8 cellular contexts compared by ENCODE assay signal in genomic region chr2:127525692-127526141, GRCh38. TPM values are rescaled to one million over a fixed set of nuclear protein-coding genes. Genes with fewer than 3 reads are reported as not detected.
DNase-seq lines count a peak whose midpoint lies in the region; ATAC-seq and TF ChIP-seq lines count a peak whose summit lies in the region.

No MANE protein-coding gene starts in this region.

- H3K27me3 Mint-ChIP-seq in IgD-negative memory B cell, result no peaks in the 10 kb centered on the region
- H3K27me3 Mint-ChIP-seq in activated T-helper 1 cell treated with anti-CD3 and anti-CD28 coated beads, Interleukin-12 subunit alpha, Interleukin-12 subunit beta, Interleukin-2, Interleukin-4 antibody, amounts not matched to agents 30 ng/mL and 10 ng/mL and 1 ng/mL, durations not matched to agents 14 hours and 24 hours and 36 hours (ENCODE audit: insufficient read depth), result peaks cover 9% of the 10 kb centered on the region

- ATAC-seq in heart left ventricle, result peak in 1 of 4 donors; percentile 10
- ATAC-seq in GM21381 (IDR thresholded peaks at IDR 0.05; ENCODE audit: unreplicated experiment), result no peak

- H3K27ac Mint-ChIP-seq in IgD-negative memory B cell, result peak overlapping the region; percentile 99 to 100 (median 100)
- H3K27ac Mint-ChIP-seq in activated T-helper 1 cell treated with anti-CD3 and anti-CD28 coated beads, Interleukin-12 subunit alpha, Interleukin-12 subunit beta, Interleukin-2, Interleukin-4 antibody, amounts not matched to agents 30 ng/mL and 10 ng/mL and 1 ng/mL, durations not matched to agents 14 hours and 24 hours and 36 hours, result peak overlapping the region; percentile 85

- peaks cover 0 to 31% (median 14%) of the 10 kb centered on the region in 12 donors for H3K4me1 ChIP-seq in heart left ventricle

- H3K27ac ChIP-seq in heart left ventricle, result peak overlapping the region; percentile 80 to 98 (median 95)

- peaks cover 23 to 26% (median 26%) of the 10 kb centered on the region in 3 donors for H3K4me1 Mint-ChIP-seq in IgD-negative memory B cell
- H3K4me1 Mint-ChIP-seq in activated T-helper 1 cell treated with anti-CD3 and anti-CD28 coated beads, Interleukin-12 subunit alpha, Interleukin-12 subunit beta, Interleukin-2, Interleukin-4 antibody, amounts not matched to agents 30 ng/mL and 10 ng/mL and 1 ng/mL, durations not matched to agents 14 hours and 24 hours and 36 hours (ENCODE audit: low read depth), result peaks cover 30% of the 10 kb centered on the region

- intact Hi-C loops in activated T-helper 1 cell treated with anti-CD3 and anti-CD28 coated beads, Interleukin-12 subunit alpha, Interleukin-12 subunit beta, Interleukin-2, Interleukin-4 antibody, amounts not matched to agents 30 ng/mL and 10 ng/mL and 1 ng/mL, durations not matched to agents 14 hours and 24 hours and 36 hours (cut with micrococcal nuclease), result loop anchor here (1.0 to 10.0 kb wide), 14 partner anchors 15 to 789 kb away; partner anchors contain the start of genes ERCC3, HS6ST1, MAP3K2 and POLR2D
- intact Hi-C loops in heart left ventricle (cut with DNase I), result loop anchor here in 5 of 10 donors (5.0 to 10.0 kb wide), 6 partner anchors 47 to 179 kb away; partner anchors contain the start of gene SFT2D3 (in 4 of the 5)

- peaks cover 3% of the 10 kb centered on the region; the same call in 1 of the 2 replicates for H3K36me3 ChIP-seq in GM06990 (ENCODE audit: control insufficient read depth, insufficient read depth, low read length)
- peaks cover 0 to 32% (median 28%) of the 10 kb centered on the region in 9 donors for H3K36me3 ChIP-seq in heart left ventricle

- DNase-seq in GM06990 (ENCODE audit: extremely low read depth, insufficient read length) (no peak), heart left ventricle (peak in 1 of 5 donors; percentile 17), renal cortical epithelial cell (ENCODE audit: low read depth) (peak; percentile 64), foreskin melanocyte (no peak), globus pallidus (ENCODE audit: low spot score) (no peak)
- DNase-seq in activated T-helper 1 cell treated with anti-CD3 and anti-CD28 coated beads, Interleukin-12 subunit alpha, Interleukin-12 subunit beta, Interleukin-2, Interleukin-4 antibody, amounts not matched to agents 30 ng/mL and 10 ng/mL and 1 ng/mL, durations not matched to agents 14 hours and 24 hours and 36 hours (ENCODE audit: low spot score), result no peak

- H3K4me3 ChIP-seq in GM06990 (replicated peaks; ENCODE audit: low read depth, low read length), result peak overlapping the region; percentile 82
- peak overlapping the region; percentile 81 to 100 (median 96) for H3K4me3 ChIP-seq in heart left ventricle

- H3K4me3 Mint-ChIP-seq in IgD-negative memory B cell, result peak overlapping the region; percentile 96 to 100 (median 98)
- peak overlapping the region; percentile 92 for H3K4me3 Mint-ChIP-seq in activated T-helper 1 cell treated with anti-CD3 and anti-CD28 coated beads, Interleukin-12 subunit alpha, Interleukin-12 subunit beta, Interleukin-2, Interleukin-4 antibody, amounts not matched to agents 30 ng/mL and 10 ng/mL and 1 ng/mL, durations not matched to agents 14 hours and 24 hours and 36 hours

- WGBS in heart left ventricle, 4 donors, result 1% methylated on average over 17 to 20 of the region's 20 CpGs

- TF ChIP-seq POLR2A in heart left ventricle (IDR thresholded peaks at IDR 0.05), result no peak

- H3K9me3 Mint-ChIP-seq in IgD-negative memory B cell, result peaks cover 0 to 2% (median 0%) of the 10 kb centered on the region in 3 donors
- H3K9me3 Mint-ChIP-seq in activated T-helper 1 cell treated with anti-CD3 and anti-CD28 coated beads, Interleukin-12 subunit alpha, Interleukin-12 subunit beta, Interleukin-2, Interleukin-4 antibody, amounts not matched to agents 30 ng/mL and 10 ng/mL and 1 ng/mL, durations not matched to agents 14 hours and 24 hours and 36 hours, result no peaks in the 10 kb centered on the region

- H3K9me3 ChIP-seq in heart left ventricle, result peaks cover 0 to 9% (median 0%) of the 10 kb centered on the region in 12 donors

- no peak for TF ChIP-seq CTCF in GM06990 (IDR thresholded peaks at IDR 0.05; ENCODE audit: insufficient read depth, low read length, poor library complexity, severe bottlenecking)
- no peak for TF ChIP-seq CTCF in heart left ventricle (IDR thresholded peaks at IDR 0.05)

- H3K27me3 ChIP-seq in GM06990 (replicated peaks; ENCODE audit: control insufficient read depth, insufficient read depth, low read length), result no peaks in the 10 kb centered on the region
- H3K27me3 ChIP-seq in heart left ventricle, result no peaks in the 10 kb centered on the region

- H3K36me3 Mint-ChIP-seq in IgD-negative memory B cell, result peaks cover 3% of the 10 kb centered on the region
- H3K36me3 Mint-ChIP-seq in activated T-helper 1 cell treated with anti-CD3 and anti-CD28 coated beads, Interleukin-12 subunit alpha, Interleukin-12 subunit beta, Interleukin-2, Interleukin-4 antibody, amounts not matched to agents 30 ng/mL and 10 ng/mL and 1 ng/mL, durations not matched to agents 14 hours and 24 hours and 36 hours (ENCODE audit: low read depth), result peaks cover 16% of the 10 kb centered on the region

RNA-seq across cellular contexts. Expression of gene IWS1, which starts 0.6 kb away (rescaled TPM):
- polyA plus RNA-seq in IgD-negative memory B cell (30.0 TPM), heart left ventricle (10 to 100 TPM; 46.5 to 57.5 TPM)
- total RNA-seq in activated T-helper 1 cell treated with anti-CD3 and anti-CD28 coated beads, Interleukin-12 subunit alpha, Interleukin-12 subunit beta, Interleukin-2, Interleukin-4 antibody, amounts not matched to agents 30 ng/mL and 10 ng/mL and 1 ng/mL, durations not matched to agents 14 hours and 24 hours and 36 hours, result 52.3 and 57.6 TPM in 2 replicates
- total RNA-seq in heart left ventricle (10 to 100 TPM; 37.6 to 62.2 (median 45.8) TPM), renal cortical epithelial cell (46.5 and 71.3 TPM in 2 replicates)

RNA-seq across cellular contexts. Expression of gene MYO7B, which starts 9.8 kb away (rescaled TPM):
- 1.1 TPM for polyA plus RNA-seq in IgD-negative memory B cell
- 0.10 and 0.12 TPM in 2 replicates for total RNA-seq in activated T-helper 1 cell treated with anti-CD3 and anti-CD28 coated beads, Interleukin-12 subunit alpha, Interleukin-12 subunit beta, Interleukin-2, Interleukin-4 antibody, amounts not matched to agents 30 ng/mL and 10 ng/mL and 1 ng/mL, durations not matched to agents 14 hours and 24 hours and 36 hours
- total RNA-seq in heart left ventricle, result 1 to 10 TPM in 3 of 9 donors, under 1 TPM in 6; 0.20 to 2.1 (median 0.70) TPM
- polyA plus RNA-seq in heart left ventricle, result 1 to 10 TPM; 1.1 to 1.6 TPM
- total RNA-seq in renal cortical epithelial cell, result 0.17 and 0.25 TPM in 2 replicates
